2 cellular contexts compared by ENCODE assay signal in genomic region chr14:34368115-34368970, GRCh38.
TF ChIP-seq lines count a peak whose summit lies in the region.

No MANE protein-coding gene starts in this region.

TF ChIP-seq in K562, 482 proteins besides CTCF, POLR2A, EP300 and RAD21 (continued from another document):
- TF ChIP-seq, protein P1, sequence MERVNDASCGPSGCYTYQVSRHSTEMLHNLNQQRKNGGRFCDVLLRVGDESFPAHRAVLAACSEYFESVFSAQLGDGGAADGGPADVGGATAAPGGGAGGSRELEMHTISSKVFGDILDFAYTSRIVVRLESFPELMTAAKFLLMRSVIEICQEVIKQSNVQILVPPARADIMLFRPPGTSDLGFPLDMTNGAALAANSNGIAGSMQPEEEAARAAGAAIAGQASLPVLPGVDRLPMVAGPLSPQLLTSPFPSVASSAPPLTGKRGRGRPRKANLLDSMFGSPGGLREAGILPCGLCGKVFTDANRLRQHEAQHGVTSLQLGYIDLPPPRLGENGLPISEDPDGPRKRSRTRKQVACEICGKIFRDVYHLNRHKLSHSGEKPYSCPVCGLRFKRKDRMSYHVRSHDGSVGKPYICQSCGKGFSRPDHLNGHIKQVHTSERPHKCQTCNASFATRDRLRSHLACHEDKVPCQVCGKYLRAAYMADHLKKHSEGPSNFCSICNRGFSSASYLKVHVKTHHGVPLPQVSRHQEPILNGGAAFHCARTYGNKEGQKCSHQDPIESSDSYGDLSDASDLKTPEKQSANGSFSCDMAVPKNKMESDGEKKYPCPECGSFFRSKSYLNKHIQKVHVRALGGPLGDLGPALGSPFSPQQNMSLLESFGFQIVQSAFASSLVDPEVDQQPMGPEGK (CRISPR knock-in tag; IDR thresholded peaks at IDR 0.05; ENCODE audit: borderline replicate concordance): no peak
- TF ChIP-seq, protein P2, sequence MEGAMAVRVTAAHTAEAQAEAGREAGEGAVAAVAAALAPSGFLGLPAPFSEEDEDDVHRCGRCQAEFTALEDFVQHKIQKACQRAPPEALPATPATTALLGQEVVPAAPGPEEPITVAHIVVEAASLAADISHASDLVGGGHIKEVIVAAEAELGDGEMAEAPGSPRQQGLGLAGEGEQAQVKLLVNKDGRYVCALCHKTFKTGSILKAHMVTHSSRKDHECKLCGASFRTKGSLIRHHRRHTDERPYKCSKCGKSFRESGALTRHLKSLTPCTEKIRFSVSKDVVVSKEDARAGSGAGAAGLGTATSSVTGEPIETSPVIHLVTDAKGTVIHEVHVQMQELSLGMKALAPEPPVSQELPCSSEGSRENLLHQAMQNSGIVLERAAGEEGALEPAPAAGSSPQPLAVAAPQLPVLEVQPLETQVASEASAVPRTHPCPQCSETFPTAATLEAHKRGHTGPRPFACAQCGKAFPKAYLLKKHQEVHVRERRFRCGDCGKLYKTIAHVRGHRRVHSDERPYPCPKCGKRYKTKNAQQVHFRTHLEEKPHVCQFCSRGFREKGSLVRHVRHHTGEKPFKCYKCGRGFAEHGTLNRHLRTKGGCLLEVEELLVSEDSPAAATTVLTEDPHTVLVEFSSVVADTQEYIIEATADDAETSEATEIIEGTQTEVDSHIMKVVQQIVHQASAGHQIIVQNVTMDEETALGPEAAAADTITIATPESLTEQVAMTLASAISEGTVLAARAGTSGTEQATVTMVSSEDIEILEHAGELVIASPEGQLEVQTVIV (CRISPR knock-in tag; IDR thresholded peaks at IDR 0.05; ENCODE audit: borderline replicate concordance): no peak
- TF ChIP-seq CEBPG (CRISPR knock-in tag; IDR thresholded peaks at IDR 0.05): no peak
- TF ChIP-seq CEBPG (tag; conservative IDR thresholded peaks at IDR 0.05 in 1 of 2, IDR thresholded peaks at IDR 0.05 in 1 of 2): peak; percentile 51 to 64
- TF ChIP-seq CBX5 (IDR thresholded peaks at IDR 0.05; ENCODE audit: borderline replicate concordance, low read depth): no peak
- TF ChIP-seq HEY1 (CRISPR knock-in tag; IDR thresholded peaks at IDR 0.05; ENCODE audit: borderline replicate concordance): no peak
- TF ChIP-seq KLF6 (CRISPR knock-in tag; IDR thresholded peaks at IDR 0.05; ENCODE audit: borderline replicate concordance): no peak
- TF ChIP-seq RFX1 (IDR thresholded peaks at IDR 0.05): peak; percentile 70; the same call in 1 of the 2 replicates
- no peak for TF ChIP-seq PBX2 (CRISPR knock-in tag; IDR thresholded peaks at IDR 0.05; ENCODE audit: low read depth)
- 0 out of 2 replicates have a peak, but pooled peaks have one; percentile 24 for TF ChIP-seq PBX2 (tag; conservative IDR thresholded peaks at IDR 0.05; ENCODE audit: low read depth)
- no peak for TF ChIP-seq EP400 (IDR thresholded peaks at IDR 0.05)
- TF ChIP-seq PKNOX1 (IDR thresholded peaks at IDR 0.05): peak; percentile 66
- TF ChIP-seq CEBPB (tag; IDR thresholded peaks at IDR 0.05): peak; percentile 76

TF ChIP-seq in HepG2, 621 proteins besides CTCF, POLR2A, EP300 and RAD21 (continued from another document and continues in another):
- TF ChIP-seq, protein P3, sequence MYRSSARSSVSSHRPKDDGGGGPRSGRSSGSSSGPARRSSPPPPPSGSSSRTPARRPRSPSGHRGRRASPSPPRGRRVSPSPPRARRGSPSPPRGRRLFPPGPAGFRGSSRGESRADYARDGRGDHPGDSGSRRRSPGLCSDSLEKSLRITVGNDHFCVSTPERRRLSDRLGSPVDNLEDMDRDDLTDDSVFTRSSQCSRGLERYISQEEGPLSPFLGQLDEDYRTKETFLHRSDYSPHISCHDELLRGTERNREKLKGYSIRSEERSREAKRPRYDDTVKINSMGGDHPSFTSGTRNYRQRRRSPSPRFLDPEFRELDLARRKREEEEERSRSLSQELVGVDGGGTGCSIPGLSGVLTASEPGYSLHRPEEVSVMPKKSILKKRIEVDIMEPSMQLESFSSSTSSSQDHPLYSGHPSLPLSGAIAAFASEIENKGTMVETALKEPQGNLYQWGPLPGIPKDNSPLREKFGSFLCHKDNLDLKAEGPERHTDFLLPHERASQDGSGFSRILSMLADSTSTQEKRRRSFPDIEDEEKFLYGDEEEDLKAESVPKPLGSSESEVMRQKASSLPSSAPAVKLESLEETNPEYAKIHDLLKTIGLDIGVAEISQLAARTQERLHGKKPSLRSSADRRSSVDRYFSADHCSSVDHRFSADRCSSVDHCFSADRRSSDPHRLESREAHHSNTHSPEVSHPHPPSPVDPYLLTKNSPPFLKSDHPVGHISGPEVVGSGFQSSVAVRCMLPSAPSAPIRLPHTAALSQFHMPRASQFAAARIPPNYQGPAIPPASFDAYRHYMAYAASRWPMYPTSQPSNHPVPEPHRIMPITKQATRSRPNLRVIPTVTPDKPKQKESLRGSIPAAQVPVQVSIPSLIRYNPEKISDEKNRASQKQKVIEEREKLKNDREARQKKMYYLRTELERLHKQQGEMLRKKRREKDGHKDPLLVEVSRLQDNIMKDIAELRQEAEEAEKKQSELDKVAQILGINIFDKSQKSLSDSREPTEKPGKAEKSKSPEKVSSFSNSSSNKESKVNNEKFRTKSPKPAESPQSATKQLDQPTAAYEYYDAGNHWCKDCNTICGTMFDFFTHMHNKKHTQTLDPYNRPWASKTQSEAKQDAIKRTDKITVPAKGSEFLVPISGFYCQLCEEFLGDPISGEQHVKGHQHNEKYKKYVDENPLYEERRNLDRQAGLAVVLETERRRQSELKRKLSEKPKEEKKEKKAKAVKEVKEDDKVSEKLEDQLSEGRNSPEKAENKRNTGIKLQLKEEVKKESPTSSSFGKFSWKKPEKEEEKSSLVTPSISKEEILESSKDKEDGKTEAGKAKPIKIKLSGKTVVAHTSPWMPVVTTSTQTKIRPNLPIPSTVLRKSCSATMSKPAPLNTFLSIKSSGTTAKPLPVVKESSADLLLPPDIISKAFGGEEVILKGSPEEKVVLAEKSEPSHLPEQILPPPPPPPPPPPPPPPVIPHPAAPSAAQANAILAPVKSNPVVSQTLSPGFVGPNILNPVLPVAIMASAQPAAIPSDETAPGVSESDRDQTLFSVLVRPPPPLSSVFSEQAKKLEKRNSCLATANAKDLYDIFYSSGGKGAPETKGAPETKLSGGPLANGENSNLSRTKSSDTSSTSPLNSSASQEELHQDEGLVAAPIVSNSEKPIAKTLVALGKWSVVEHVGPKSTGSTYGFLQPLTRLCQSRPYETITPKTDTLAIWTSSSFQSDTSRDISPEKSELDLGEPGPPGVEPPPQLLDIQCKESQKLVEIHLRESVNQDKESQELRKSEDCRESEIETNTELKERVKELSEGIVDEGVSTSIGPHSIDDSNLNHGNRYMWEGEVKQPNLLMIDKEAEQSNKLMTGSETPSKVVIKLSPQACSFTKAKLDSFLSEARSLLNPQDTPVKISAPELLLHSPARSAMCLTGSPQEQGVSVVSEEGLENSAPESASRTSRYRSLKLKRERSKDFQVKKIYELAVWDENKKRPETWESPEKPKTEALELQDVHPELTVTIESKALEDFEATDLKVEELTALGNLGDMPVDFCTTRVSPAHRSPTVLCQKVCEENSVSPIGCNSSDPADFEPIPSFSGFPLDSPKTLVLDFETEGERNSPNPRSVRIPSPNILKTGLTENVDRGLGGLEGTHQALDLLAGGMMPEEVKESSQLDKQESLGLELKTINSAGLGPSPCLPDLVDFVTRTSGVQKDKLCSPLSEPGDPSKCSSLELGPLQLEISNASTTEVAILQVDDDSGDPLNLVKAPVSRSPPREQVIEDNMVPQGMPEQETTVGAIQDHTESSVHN (CRISPR knock-in tag; IDR thresholded peaks at IDR 0.05): no peak
- no peak for TF ChIP-seq ZNF431 (CRISPR knock-in tag; IDR thresholded peaks at IDR 0.05; ENCODE audit: borderline replicate concordance, low read depth)
- TF ChIP-seq KDM1A (CRISPR knock-in tag; IDR thresholded peaks at IDR 0.05): peak; percentile 53; the same call in 1 of the 2 replicates
- no peak for TF ChIP-seq SNAI1 (CRISPR knock-in tag; IDR thresholded peaks at IDR 0.05; ENCODE audit: borderline replicate concordance)
- no peak for TF ChIP-seq MAFG (CRISPR knock-in tag; IDR thresholded peaks at IDR 0.05)
- TF ChIP-seq ZNF30 (CRISPR knock-in tag; IDR thresholded peaks at IDR 0.05): no peak
- no peak for TF ChIP-seq JARID2 (CRISPR knock-in tag; IDR thresholded peaks at IDR 0.05; ENCODE audit: insufficient replicate concordance)
- peak; percentile 58 for TF ChIP-seq HDAC1 (CRISPR knock-in tag; IDR thresholded peaks at IDR 0.05)
- TF ChIP-seq ETS1 (CRISPR knock-in tag; IDR thresholded peaks at IDR 0.05): no peak
- TF ChIP-seq SOX6 (IDR thresholded peaks at IDR 0.05): no peak
- peak; percentile 92 for TF ChIP-seq SOX6 (CRISPR knock-in tag; IDR thresholded peaks at IDR 0.05)
- TF ChIP-seq, protein P4, sequence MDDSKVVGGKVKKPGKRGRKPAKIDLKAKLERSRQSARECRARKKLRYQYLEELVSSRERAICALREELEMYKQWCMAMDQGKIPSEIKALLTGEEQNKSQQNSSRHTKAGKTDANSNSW (CRISPR knock-in tag; IDR thresholded peaks at IDR 0.05; ENCODE audit: borderline replicate concordance): 0 out of 2 replicates have a peak, but pooled peaks have one; percentile 47
- TF ChIP-seq CC2D1A (CRISPR knock-in tag; IDR thresholded peaks at IDR 0.05): no peak
- peak; percentile 51; the same call in 1 of the 2 replicates for TF ChIP-seq ZSCAN5A (CRISPR knock-in tag; IDR thresholded peaks at IDR 0.05; ENCODE audit: borderline replicate concordance)
- TF ChIP-seq HNF4A (CRISPR knock-in tag; IDR thresholded peaks at IDR 0.05): peak; percentile 86
- no peak; the same call in 1 of the 2 replicates for TF ChIP-seq SP5 (CRISPR knock-in tag; IDR thresholded peaks at IDR 0.05; ENCODE audit: borderline replicate concordance, low read depth)
- 0 out of 2 replicates have a peak, but pooled peaks have one; percentile 56 for TF ChIP-seq MLXIP (CRISPR knock-in tag; IDR thresholded peaks at IDR 0.05; ENCODE audit: borderline replicate concordance)
- TF ChIP-seq HMGXB4 (CRISPR knock-in tag; IDR thresholded peaks at IDR 0.05; ENCODE audit: borderline replicate concordance in 1 of 2, low read depth in 1 of 2): peak in 1 of 2 experiments; percentile 46; a peak in 1 of 4 replicates
- no peak; the same call in 1 of the 2 replicates for TF ChIP-seq ZFY (CRISPR knock-in tag; IDR thresholded peaks at IDR 0.05)
- no peak for TF ChIP-seq GABPA (IDR thresholded peaks at IDR 0.05; ENCODE audit: low read depth, low read length)
- 0 out of 2 replicates have a peak, but pooled peaks have one; percentile 3 for TF ChIP-seq GABPA (CRISPR knock-in tag; IDR thresholded peaks at IDR 0.05; ENCODE audit: low read depth)
- TF ChIP-seq ZKSCAN8 (CRISPR knock-in tag; IDR thresholded peaks at IDR 0.05; ENCODE audit: borderline replicate concordance): peak; percentile 16; the same call in 1 of the 2 replicates
- TF ChIP-seq ZNF788 (CRISPR knock-in tag; IDR thresholded peaks at IDR 0.05; ENCODE audit: borderline replicate concordance): no peak
- TF ChIP-seq ZNF367 (CRISPR knock-in tag; IDR thresholded peaks at IDR 0.05; ENCODE audit: borderline replicate concordance): no peak
- peak; percentile 15; the same call in 1 of the 2 replicates for TF ChIP-seq TFDP1 (CRISPR knock-in tag; IDR thresholded peaks at IDR 0.05; ENCODE audit: borderline replicate concordance)
- no peak for TF ChIP-seq NR2F2 (IDR thresholded peaks at IDR 0.05; ENCODE audit: borderline replicate concordance, low read depth)
- peak; percentile 72 for TF ChIP-seq POGZ (CRISPR knock-in tag; IDR thresholded peaks at IDR 0.05)
